4 cellular contexts compared by ENCODE assay signal in genomic region chr15:41569232-41569631, GRCh38. TPM values are rescaled to one million over a fixed set of nuclear protein-coding genes. Genes with fewer than 3 reads are reported as not detected.
"Had no signal": no experiment of that assay in that cellular context is flagged by ENCODE, and none has a peak within 500 bp of the region (broad histone marks: within the 10 kb centered on the region; RNA-seq: fewer than 3 reads in every experiment).

No MANE protein-coding gene starts in this region.

RNA-seq across cellular contexts. Expression of gene LTK, which starts 55.6 kb away (rescaled TPM):
- total RNA-seq: activated CD4-positive, alpha-beta T cell treated with anti-CD3 and anti-CD28 coated beads, Interleukin-2, amount 10 ng/mL, durations not matched to agents 24 days and 14 days; ascending aorta; body of pancreas; MCF 10A had no signal
